ENCODE assay signal across 1 cellular context in genomic region chr12:92145731-92146496, GRCh38.
TF ChIP-seq lines count a peak whose summit lies in the region.

TSS of gene BTG1 (minus strand) at chr12:92145846. CDS start at chr12:92145535, 311 bp downstream.

TF ChIP-seq in A549, 52 proteins besides CTCF, POLR2A, EP300 and RAD21 (continued from another document):
- TF ChIP-seq TP53 (CRISPR knock-in tag; IDR thresholded peaks at IDR 0.05) (0 out of 2 replicates have a peak, but pooled peaks have one; percentile 30), FOXS1 (CRISPR knock-in tag; IDR thresholded peaks at IDR 0.05) (no peak), HOXA7 (CRISPR knock-in tag; IDR thresholded peaks at IDR 0.05) (no peak), ZC3H11A (IDR thresholded peaks at IDR 0.05) (no peak), HMGXB4 (CRISPR knock-in tag; IDR thresholded peaks at IDR 0.05; ENCODE audit: borderline replicate concordance) (no peak), ZNF302 (CRISPR knock-in tag; IDR thresholded peaks at IDR 0.05) (no peak), BCL3 (IDR thresholded peaks at IDR 0.05) (peak; percentile 99), TFCP2L1 (CRISPR knock-in tag; IDR thresholded peaks at IDR 0.05) (no peak), RCOR1 (IDR thresholded peaks at IDR 0.05; ENCODE audit: low read depth, low read length) (no peak), ZSCAN20 (CRISPR knock-in tag; IDR thresholded peaks at IDR 0.05) (no peak), MAFK (IDR thresholded peaks at IDR 0.05; ENCODE audit: partially characterized antibody) (no peak), HDAC2 (IDR thresholded peaks at IDR 0.05) (no peak), HOXB13 (CRISPR knock-in tag; IDR thresholded peaks at IDR 0.05; ENCODE audit: low read depth) (no peak), NR3C1 (IDR thresholded peaks at IDR 0.05) (no peak), PHF8 (IDR thresholded peaks at IDR 0.05; ENCODE audit: borderline replicate concordance, low read depth) (peak; percentile 26; the same call in 1 of the 2 replicates), FOSL2 (IDR thresholded peaks at IDR 0.05) (no peak), FOSL2 (CRISPR knock-in tag; IDR thresholded peaks at IDR 0.05) (peak; percentile 37; the same call in 1 of the 2 replicates), EHMT2 (IDR thresholded peaks at IDR 0.05; ENCODE audit: low read depth) (no peak), CEBPB (IDR thresholded peaks at IDR 0.05) (peak; percentile 54 to 79; a peak in 2 of 4 replicates), CBX2 (IDR thresholded peaks at IDR 0.05; ENCODE audit: borderline replicate concordance, low read depth) (no peak), MAX (IDR thresholded peaks at IDR 0.05) (peak; percentile 81), RFX5 (IDR thresholded peaks at IDR 0.05) (peak; percentile 76), JUN (IDR thresholded peaks at IDR 0.05) (peak; percentile 99), PBX3 (IDR thresholded peaks at IDR 0.05) (peak; percentile 82), RNF2 (IDR thresholded peaks at IDR 0.05; ENCODE audit: borderline replicate concordance, low read depth) (no peak), CHD4 (IDR thresholded peaks at IDR 0.05; ENCODE audit: borderline replicate concordance) (no peak), SMC3 (IDR thresholded peaks at IDR 0.05) (no peak; the same call in 2 of the 3 replicates), ZFP36 (IDR thresholded peaks at IDR 0.05; ENCODE audit: borderline replicate concordance, partially characterized antibody) (no peak), HEYL (CRISPR knock-in tag; IDR thresholded peaks at IDR 0.05) (no peak), NPAS2 (CRISPR knock-in tag; IDR thresholded peaks at IDR 0.05; ENCODE audit: borderline replicate concordance) (no peak), EHF (CRISPR knock-in tag; IDR thresholded peaks at IDR 0.05) (no peak)
TF ChIP-seq in A549: peak in this region for 18.
